1 cellular context compared by ENCODE assay signal in the genomic region with DNA sequence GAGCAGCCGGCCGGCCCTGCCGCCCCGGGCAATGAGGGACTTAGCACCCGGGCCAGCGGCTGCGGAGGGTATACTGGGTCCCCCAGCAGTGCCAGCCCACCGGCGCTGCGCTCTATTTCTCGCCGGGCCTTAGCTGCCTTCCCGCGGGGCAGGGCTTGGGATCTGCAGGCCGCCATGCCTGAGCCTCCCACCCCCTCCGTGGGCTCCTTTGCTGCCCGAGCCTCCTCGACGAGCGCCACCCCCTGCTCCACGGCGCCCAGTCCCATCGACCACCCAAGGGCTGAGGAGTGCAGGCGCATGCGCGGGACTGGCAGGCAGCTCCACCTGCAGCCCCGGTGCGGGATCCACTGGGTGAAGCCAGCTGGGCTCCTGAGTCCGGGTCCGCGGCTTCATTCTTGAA. TPM values are rescaled to one million over a fixed set of nuclear protein-coding genes. Genes with fewer than 3 reads are reported as not detected.
"Had no signal": no experiment of that assay in that cellular context is flagged by ENCODE, and none has a peak within 500 bp of the region (broad histone marks: within the 10 kb centered on the region; RNA-seq: fewer than 3 reads in every experiment).

No MANE protein-coding gene starts in this region.

RNA-seq across cellular contexts. Expression of a gene that starts 21.8 kb away (rescaled TPM):
- total RNA-seq: G401 had no signal
